In genomic region chr4:55609393-55609821, GRCh38 we compare ENCODE assay signal across 17 cellular contexts. TPM values are rescaled to one million over a fixed set of nuclear protein-coding genes. Genes with fewer than 3 reads are reported as not detected.
A peak's percentile ranks its signal among the peaks of the same experiment; 100 is the strongest.
DNase-seq lines count a peak whose midpoint lies in the region; ATAC-seq, FAIRE-seq and TF ChIP-seq lines count a peak whose summit lies in the region.
"Had no signal": no experiment of that assay in that cellular context is flagged by ENCODE, and none has a peak within 500 bp of the region (broad histone marks: within the 10 kb centered on the region; RNA-seq: fewer than 3 reads in every experiment).

No MANE protein-coding gene starts in this region.

- peak overlapping the region; percentile 76 for H3K9ac ChIP-seq in keratinocyte (ENCODE audit: control insufficient read depth, extremely low read depth, insufficient read depth, low read length)

- peak overlapping the region; percentile 94 for H3K27ac ChIP-seq in keratinocyte (ENCODE audit: control insufficient read depth, insufficient read depth, low read length)
- no peak overlapping the region for H3K27ac ChIP-seq in left ventricle myocardium inferior (replicated peaks)
- H3K27ac ChIP-seq: sigmoid colon, SK-N-MC had no signal

- no peaks in the 10 kb centered on the region for H3K36me3 Mint-ChIP-seq in activated T-helper 17 cell treated with anti-CD3 and anti-CD28 coated beads, Interleukin-2, amount 50 U/mL, for 72 hours (ENCODE audit: low read depth)

- intact Hi-C loops in left ventricle myocardium inferior (cut with micrococcal nuclease), result no loop called here

- H4K20me1 ChIP-seq in keratinocyte (ENCODE audit: control insufficient read depth, extremely low read depth, insufficient read depth, low read length), result no peaks in the 10 kb centered on the region

- H3K36me3 ChIP-seq in keratinocyte (ENCODE audit: control insufficient read depth in 2 of 2, extremely low read depth in 1 of 2, insufficient read depth in 2 of 2, low read length in 2 of 2), result no peaks in the 10 kb centered on the region
- H3K36me3 ChIP-seq in left ventricle myocardium inferior, result no peaks in the 10 kb centered on the region
- H3K36me3 ChIP-seq: sigmoid colon had no signal

- no peaks in the 10 kb centered on the region for H3K79me2 ChIP-seq in keratinocyte (ENCODE audit: control insufficient read depth, insufficient read depth, low read length)

- H3K9me1 ChIP-seq in keratinocyte (ENCODE audit: control insufficient read depth, extremely low read depth, insufficient read depth, low read length), result no peaks in the 10 kb centered on the region

- no peak overlapping the region for H2AFZ ChIP-seq in keratinocyte (ENCODE audit: control insufficient read depth, low read length)

- dilution Hi-C loops in keratinocyte (cut with MboI; ENCODE audit: extremely low pct_ligation_motif_present, low sequenced_read_pairs), result no loop called here

- no peak for TF ChIP-seq CTCF in AG09309 (IDR thresholded peaks at IDR 0.05; ENCODE audit: control insufficient read depth, insufficient read depth, low read depth, low read length, missing control alignments)
- no peak for TF ChIP-seq CTCF in keratinocyte (optimal IDR thresholded peaks at IDR 0.05 in 1 of 3, IDR thresholded peaks at IDR 0.05 in 1 of 3, conservative IDR thresholded peaks at IDR 0.05 in 1 of 3; ENCODE audit: extremely low read depth in 1 of 3, insufficient read depth in 2 of 3, low read length in 3 of 3)
- no peak for TF ChIP-seq CTCF in left ventricle myocardium inferior (IDR thresholded peaks at IDR 0.05; ENCODE audit: borderline replicate concordance)

- peaks cover 8% of the 10 kb centered on the region for H3K4me1 Mint-ChIP-seq in activated T-helper 17 cell treated with anti-CD3 and anti-CD28 coated beads, Interleukin-2, amount 50 U/mL, for 72 hours

- peaks cover 40% of the 10 kb centered on the region for H3K4me1 ChIP-seq in keratinocyte (ENCODE audit: control insufficient read depth, extremely low read depth, insufficient read depth, low read length)
- H3K4me1 ChIP-seq in left ventricle myocardium inferior, result no peaks in the 10 kb centered on the region
- H3K4me1 ChIP-seq: sigmoid colon had no signal

- H3K27me3 ChIP-seq in keratinocyte (ENCODE audit: control insufficient read depth, extremely low read depth, insufficient read depth, low read length) (no peaks in the 10 kb centered on the region), left ventricle myocardium inferior (ENCODE audit: low read depth) (no peaks in the 10 kb centered on the region)
- H3K27me3 ChIP-seq: sigmoid colon had no signal

- peak overlapping the region; percentile 82 for H3K4me2 ChIP-seq in keratinocyte (ENCODE audit: control insufficient read depth, extremely low read depth, insufficient read depth, low read depth, low read length)

- peak overlapping the region; percentile 40 for H3K4me3 Mint-ChIP-seq in activated T-helper 17 cell treated with anti-CD3 and anti-CD28 coated beads, Interleukin-2, amount 50 U/mL, for 72 hours

- peak; percentile 49 for ATAC-seq in HG02885 (IDR thresholded peaks at IDR 0.05; ENCODE audit: poor library complexity, unreplicated experiment)
- ATAC-seq in activated T-helper 17 cell treated with anti-CD3 and anti-CD28 coated beads, Interleukin-2, amount 50 U/mL, for 72 hours (replicated peaks), result peak; percentile 23
- ATAC-seq: activated T-cell treated with anti-CD3 and anti-CD28 coated beads, Interleukin-2, amount 50 U/mL, for 72 hours had no signal

- H3K27me3 Mint-ChIP-seq in activated T-helper 17 cell treated with anti-CD3 and anti-CD28 coated beads, Interleukin-2, amount 50 U/mL, for 72 hours, result no peaks in the 10 kb centered on the region

- FAIRE-seq in keratinocyte (lab: Jason Lieb, UNC), result peak; percentile 95
- FAIRE-seq: endometrium, GM18507 had no signal

- no peaks in the 10 kb centered on the region for H3K9me3 Mint-ChIP-seq in activated T-helper 17 cell treated with anti-CD3 and anti-CD28 coated beads, Interleukin-2, amount 50 U/mL, for 72 hours
- H3K9me3 Mint-ChIP-seq: activated T-cell treated with anti-CD3 and anti-CD28 coated beads, Interleukin-2, amount 50 U/mL, for 72 hours had no signal

- H3K27ac Mint-ChIP-seq in activated T-helper 17 cell treated with anti-CD3 and anti-CD28 coated beads, Interleukin-2, amount 50 U/mL, for 72 hours, result no peak overlapping the region
- H3K27ac Mint-ChIP-seq: activated T-cell treated with anti-CD3 and anti-CD28 coated beads, Interleukin-2, amount 50 U/mL, for 72 hours had no signal

- H3K9me3 ChIP-seq in keratinocyte (ENCODE audit: control insufficient read depth, low read depth, low read length) (no peaks in the 10 kb centered on the region), left ventricle myocardium inferior (replicated peaks) (no peaks in the 10 kb centered on the region)
- H3K9me3 ChIP-seq: sigmoid colon had no signal

- no peak overlapping the region for H3K4me3 ChIP-seq in AG09309 (ENCODE audit: control insufficient read depth, low read depth, low read length)
- peak overlapping the region in 1 of 3 experiments; percentile 29 for H3K4me3 ChIP-seq in keratinocyte (ENCODE audit: control insufficient read depth in 2 of 3, extremely low read depth in 1 of 3, insufficient read depth in 2 of 3, low read depth in 1 of 3, low read length in 3 of 3)
- no peak overlapping the region for H3K4me3 ChIP-seq in left ventricle myocardium inferior
- H3K4me3 ChIP-seq: sigmoid colon, SK-N-MC had no signal

- DNase-seq in AG09309 (ENCODE audit: low read depth) (peak; percentile 24), keratinocyte (ENCODE audit: low read depth, low spot score) (peak; percentile 85), NCI-H524 treated with DMSO at 0.1 percent for 48 hours (lab: John Stamatoyannopoulos, UW) (no peak), NCI-H1092 (lab: John Stamatoyannopoulos, UW) (no peak), left ventricle myocardium inferior (no peak)
- DNase-seq in activated naive CD4-positive, alpha-beta T cell (lab: John Stamatoyannopoulos, UW), result no peak
- DNase-seq: activated CD4-positive, CD25-positive, alpha-beta regulatory T cell treated with anti-CD3 and anti-CD28 coated beads, Interleukin-2, amount 50 U/mL, for 72 hours; activated T-cell treated with anti-CD3 and anti-CD28 coated beads, Interleukin-2, amount 50 U/mL, for 72 hours; NCI-H1048; NCI-H69; sigmoid colon had no signal

RNA-seq across cellular contexts. Expression of gene PDCL2, which starts 17.4 kb away (rescaled TPM):
- total RNA-seq in activated T-helper 17 cell treated with anti-CD3 and anti-CD28 coated beads, Interleukin-2, amount 50 U/mL, for 72 hours, result not detected
- polyA plus RNA-seq in keratinocyte, result not detected in 3 replicates
- not detected for polyA plus RNA-seq in keratinocyte (2011; ENCODE audit: low read depth)
- polyA plus RNA-seq in keratinocyte (2011; cell fraction: cytosol; rRNA removed), result not detected in 2 replicates
- polyA plus RNA-seq in keratinocyte (2011; cell fraction: nucleus; rRNA removed), result not detected in 2 replicates
- not detected in 2 replicates for polyA plus RNA-seq in keratinocyte (2012; ENCODE audit: low replicate concordance)
- not detected in 3 replicates for polyA minus RNA-seq in keratinocyte
- not detected for polyA minus RNA-seq in keratinocyte (2011; cell fraction: cytosol; rRNA and poly(A)+ RNA removed)
- not detected in 2 replicates for polyA minus RNA-seq in keratinocyte (2011; cell fraction: nucleus; rRNA and poly(A)+ RNA removed)
- total RNA-seq in left ventricle myocardium inferior, result not detected
- total RNA-seq: activated T-cell treated with anti-CD3 and anti-CD28 coated beads, Interleukin-2, amount 50 U/mL, for 72 hours; sigmoid colon; urinary bladder had no signal
- polyA plus RNA-seq: sigmoid colon, urinary bladder had no signal

RNA-seq across cellular contexts. Expression of gene NMU, which starts 26.7 kb away (rescaled TPM):
- total RNA-seq in activated T-helper 17 cell treated with anti-CD3 and anti-CD28 coated beads, Interleukin-2, amount 50 U/mL, for 72 hours, result 1 to 10 TPM in 1 of 2 donors, under 1 TPM in 1; 0.53 to 1.0 TPM
- 4.1 to 12.0 TPM (median 5.2 TPM) in 3 replicates for polyA plus RNA-seq in keratinocyte
- polyA plus RNA-seq in keratinocyte (2011; ENCODE audit: low read depth), result not detected
- 2.3 and 4.8 TPM in 2 replicates for polyA plus RNA-seq in keratinocyte (2011; cell fraction: cytosol; rRNA removed)
- polyA plus RNA-seq in keratinocyte (2011; cell fraction: nucleus; rRNA removed), result 1.9 and 3.1 TPM in 2 replicates
- 2.6 and 4.8 TPM in 2 replicates for polyA plus RNA-seq in keratinocyte (2012; ENCODE audit: low replicate concordance)
- polyA minus RNA-seq in keratinocyte, result 1.3 to 1.5 TPM in 2 of 3 replicates, not detected in the other
- polyA minus RNA-seq in keratinocyte (2011; cell fraction: cytosol; rRNA and poly(A)+ RNA removed), result 3.5 TPM
- polyA minus RNA-seq in keratinocyte (2011; cell fraction: nucleus; rRNA and poly(A)+ RNA removed), result not detected in 2 replicates
- not detected for total RNA-seq in left ventricle myocardium inferior

Comparison
In these comparisons a context has a peak if more than half of its experiments do, and no peak if none do; other contexts are left out.
1. DNase-seq: peak in AG09309 (single experiment) and keratinocyte (single experiment); none in activated naive CD4-positive, alpha-beta T cell (0 of 4), NCI-H524 treated with DMSO at 0.1 percent for 48 hours (single experiment), NCI-H1092 (single experiment) and left ventricle myocardium inferior (single experiment).